ENCODE assay signal across 35 cellular contexts in genomic region chr11:121180183-121180582, GRCh38.
"Had no signal": no experiment of that assay in that cellular context is flagged by ENCODE, and none has a peak within 500 bp of the region (broad histone marks: within the 10 kb centered on the region; RNA-seq: fewer than 3 reads in every experiment).

No MANE protein-coding gene starts in this region.

- H3K27me3 ChIP-seq: MG63 had no signal

- H3K36me3 ChIP-seq: MG63 had no signal

- H3K4me3 ChIP-seq: MG63 had no signal

- DNase-seq: Karpas-422, Kasumi-1, MG63, MM.1S, MV-4-11, NCI-H1048, NCI-H1092, NCI-H1092 treated with DMSO at 0.1 percent for 48 hours, NCI-H1105, NCI-H1105 treated with DMSO at 0.1 percent for 48 hours, NCI-H1417, NCI-H1417 treated with DMSO at 0.1 percent for 48 hours, NCI-H1436, NCI-H1436 treated with DMSO at 0.1 percent for 48 hours, NCI-H146, NCI-H1694, NCI-H1694 treated with DMSO at 0.1 percent for 48 hours, NCI-H187, NCI-H187 treated with DMSO at 0.1 percent for 48 hours, NCI-H1930, NCI-H2029, NCI-H2029 treated with DMSO at 0.1 percent for 48 hours, NCI-H2081, NCI-H2081 treated with DMSO at 0.1 percent for 48 hours, NCI-H2107, NCI-H2171, NCI-H2171 treated with DMSO at 0.1 percent for 48 hours, NCI-H2227 treated with DMSO at 0.1 percent for 48 hours, NCI-H226, NCI-H345, NCI-H446, NCI-H446 treated with DMSO at 0.1 percent for 48 hours, NCI-H510A, NCI-H510A treated with DMSO at 0.1 percent for 48 hours, NCI-H524 had no signal
